8 cellular contexts compared by ENCODE assay signal in genomic region chr1:32816676-32817158, GRCh38.
DNase-seq lines count a peak whose midpoint lies in the region.

No MANE protein-coding gene starts in this region.

- H3K27ac ChIP-seq in substantia nigra (ENCODE audit: low read depth, low read length, poor library complexity, severe bottlenecking) = peak overlapping the region; percentile 80

- DNase-seq in NCI-H2171 treated with DMSO at 0.1 percent for 48 hours (lab: John Stamatoyannopoulos, UW) (peak; percentile 31), NCI-H2171 (lab: John Stamatoyannopoulos, UW) (no peak), HCEC 1CT (peak; percentile 33), NCI-H774 (lab: John Stamatoyannopoulos, UW) (peak; percentile 40), cerebellar cortex (ENCODE audit: low spot score) (peak; percentile 26), kidney tubule cell (ENCODE audit: low spot score) (peak; percentile 42), substantia nigra (lab: John Stamatoyannopoulos, UW) (peak in 7 of 49 donors; percentile 21 to 63 (median 47))
- no peak for DNase-seq in stimulated activated CD4-positive, alpha-beta T cell treated with anti-CD3 and anti-CD28 coated beads, Interleukin-12 subunit alpha, Interleukin-12 subunit beta, amount 100 ng/mL, for 4 hours

Comparison
In these comparisons a context has a peak if more than half of its experiments do, and no peak if none do; other contexts are left out.
1. DNase-seq: peak in NCI-H2171 treated with DMSO at 0.1 percent for 48 hours (single experiment), HCEC 1CT (single experiment), NCI-H774 (single experiment), cerebellar cortex (single experiment) and kidney tubule cell (single experiment); none in NCI-H2171 (single experiment) and stimulated activated CD4-positive, alpha-beta T cell treated with anti-CD3 and anti-CD28 coated beads, Interleukin-12 subunit alpha, Interleukin-12 subunit beta, amount 100 ng/mL, for 4 hours (single experiment).